7 cellular contexts compared by ENCODE assay signal in the genomic region with DNA sequence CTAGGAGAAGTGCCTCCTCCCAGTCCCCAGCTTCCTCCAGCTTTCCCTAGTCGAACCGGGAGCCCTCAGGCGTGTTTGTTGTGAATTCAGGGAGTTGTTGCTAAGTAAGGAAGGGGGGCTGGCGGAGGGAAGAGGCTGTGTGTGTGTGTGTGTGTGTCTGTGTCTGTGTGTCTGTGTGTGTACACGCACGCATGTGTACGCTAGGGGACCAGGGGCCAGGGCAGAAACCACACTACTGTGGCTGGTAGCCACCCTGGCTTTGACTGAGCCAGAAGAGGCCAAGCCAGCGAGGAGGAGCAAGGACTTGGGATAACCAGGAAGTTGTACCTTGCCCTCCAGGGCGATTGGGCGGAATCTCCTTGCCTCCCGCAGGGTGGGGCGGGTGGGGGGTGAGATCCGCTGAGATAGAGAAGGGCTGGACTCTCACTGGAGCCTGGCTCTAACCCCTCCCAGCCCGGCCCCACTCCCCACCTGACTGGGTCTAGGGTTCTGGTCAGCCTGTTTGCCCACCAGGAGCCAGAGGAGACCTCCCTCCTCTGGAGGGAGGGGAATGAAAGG.
DNase-seq lines count a peak whose midpoint lies in the region; ATAC-seq lines count a peak whose summit lies in the region.

No MANE protein-coding gene starts in this region.

- DNase-seq in ELF-1 (ENCODE audit: low read depth, low spot score) (peak; percentile 97), NCI-H2227 (lab: John Stamatoyannopoulos, UW; ENCODE audit: unreplicated experiment) (peak; percentile 77), astrocyte of the hippocampus (ENCODE audit: low read depth, low spot score) (peak; percentile 93), NCI-H128 (lab: John Stamatoyannopoulos, UW; ENCODE audit: unreplicated experiment) (no peak)

- H3K4me3 ChIP-seq in iPS-18c (ENCODE audit: insufficient read depth, low read depth, low read length) (peak overlapping the region; percentile 42; the same call in 1 of the 2 replicates), skin epidermis (peak overlapping the region in 3 of 7 experiments; percentile 15 to 21 (median 17))

- no peaks in the 10 kb centered on the region for H3K9me3 ChIP-seq in iPS-18c (ENCODE audit: control insufficient read depth, insufficient read depth, low read length)

- ATAC-seq in HG03460 (IDR thresholded peaks at IDR 0.05; ENCODE audit: unreplicated experiment) = no peak

- H3K27ac ChIP-seq in skin epidermis = peak overlapping the region; percentile 48 to 100 (median 95)
